Comparison of ENCODE assay signal across 28 cellular contexts in the genomic region with DNA sequence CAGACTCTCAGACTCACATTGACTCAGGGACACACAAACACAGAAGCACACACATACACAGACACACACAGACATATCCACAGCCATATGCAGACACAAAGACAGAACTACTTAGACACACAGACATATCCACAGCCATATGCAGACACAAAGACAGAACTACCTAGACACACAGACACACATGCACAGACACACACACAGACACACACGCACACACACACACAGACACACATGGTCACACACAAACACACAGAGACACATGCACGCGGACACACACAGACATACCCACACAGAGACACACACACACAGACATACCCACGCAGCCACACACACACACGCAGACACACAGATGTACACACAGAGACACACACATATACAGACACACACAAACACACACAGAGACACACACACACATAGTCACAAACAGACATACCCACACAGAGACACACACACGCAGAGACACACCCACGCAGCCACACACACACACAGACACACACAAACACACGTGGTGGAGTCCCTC. TPM values are rescaled to one million over a fixed set of nuclear protein-coding genes. Genes with fewer than 3 reads are reported as not detected.
DNase-seq lines count a peak whose midpoint lies in the region; ATAC-seq, FAIRE-seq and TF ChIP-seq lines count a peak whose summit lies in the region.
"Had no signal": no experiment of that assay in that cellular context is flagged by ENCODE, and none has a peak within 500 bp of the region (broad histone marks: within the 10 kb centered on the region; RNA-seq: fewer than 3 reads in every experiment).

No MANE protein-coding gene starts in this region.

- H3K36me3 ChIP-seq in hepatocyte (replicated peaks; ENCODE audit: insufficient read depth, low read depth) (no peaks in the 10 kb centered on the region), trophoblast cell (ENCODE audit: control insufficient read depth in 1 of 2, insufficient read depth in 2 of 2, low read length in 2 of 2) (no peaks in the 10 kb centered on the region)
- H3K36me3 ChIP-seq: BE2C had no signal

- H3K27me3 ChIP-seq in hepatocyte (no peaks in the 10 kb centered on the region), trophoblast cell (ENCODE audit: insufficient read depth, low read length) (no peaks in the 10 kb centered on the region)
- H3K27me3 ChIP-seq: BE2C had no signal

- no peaks in the 10 kb centered on the region for H3K9me3 ChIP-seq in hepatocyte (ENCODE audit: low read depth)
- H3K9me3 ChIP-seq in trophoblast cell (ENCODE audit: insufficient read depth, low read depth, low read length), result no peaks in the 10 kb centered on the region
- H3K9me3 ChIP-seq: BE2C had no signal

- no peak for ATAC-seq in HG02763 (IDR thresholded peaks at IDR 0.05; ENCODE audit: unreplicated experiment)

- H3K4me2 ChIP-seq in hepatocyte (no peak overlapping the region), trophoblast cell (ENCODE audit: low read length) (no peak overlapping the region)

- no peak overlapping the region for H3K18ac ChIP-seq in trophoblast cell (ENCODE audit: low read length)

- H3K79me2 ChIP-seq in hepatocyte (no peaks in the 10 kb centered on the region), trophoblast cell (ENCODE audit: control insufficient read depth, insufficient read depth, low read length, poor library complexity) (no peaks in the 10 kb centered on the region)

- no peak overlapping the region for H2BK120ac ChIP-seq in trophoblast cell (ENCODE audit: insufficient read depth, low read length, poor library complexity)

- no peak overlapping the region for H3K9ac ChIP-seq in trophoblast cell (ENCODE audit: low read length)

- H3K27ac ChIP-seq in hepatocyte (peak overlapping the region; percentile 31), trophoblast cell (ENCODE audit: low read depth, low read length) (no peak overlapping the region)

- no peak overlapping the region for H4K8ac ChIP-seq in trophoblast cell (ENCODE audit: low read depth, low read length)

- no peaks in the 10 kb centered on the region for H4K20me1 ChIP-seq in hepatocyte (ENCODE audit: insufficient read depth, poor library complexity, severe bottlenecking)

- H2AFZ ChIP-seq in hepatocyte, result no peak overlapping the region
- H2AFZ ChIP-seq in trophoblast cell (ENCODE audit: insufficient read depth, low read length, poor library complexity), result no peak overlapping the region

- H3K4me3 ChIP-seq in hepatocyte (no peak overlapping the region), trophoblast cell (ENCODE audit: low read depth, low read length) (no peak overlapping the region)

- POLR2A ChIA-PET in activated CD4-positive, alpha-beta T cell treated with anti-CD3 and anti-CD28 coated beads, Interleukin-2, amount 10 ng/mL, durations not matched to agents 7 days and 5 days (lab: Charles Lee), result no interaction called here

- H3K4me3 Mint-ChIP-seq in activated CD4-positive, alpha-beta T cell treated with anti-CD3 and anti-CD28 coated beads, Interleukin-2, amount 10 ng/mL, durations not matched to agents 7 days and 5 days, result no peak overlapping the region
- H3K4me3 Mint-ChIP-seq in activated CD4-positive, alpha-beta T cell treated with anti-CD3 and anti-CD28 coated beads, Interleukin-2, amount 10 ng/mL, durations not matched to agents 24 days and 14 days, result no peak overlapping the region
- H3K4me3 Mint-ChIP-seq in progenitor cell of endocrine pancreas (ENCODE audit: low read depth), result no peak overlapping the region
- H3K4me3 Mint-ChIP-seq: CD14-positive monocyte; CD8-positive, alpha-beta memory T cell had no signal

- no peak overlapping the region for H2BK12ac ChIP-seq in trophoblast cell (ENCODE audit: low read length)

- H3K36me3 Mint-ChIP-seq in activated CD4-positive, alpha-beta T cell treated with anti-CD3 and anti-CD28 coated beads, Interleukin-2, amount 10 ng/mL, durations not matched to agents 7 days and 5 days (ENCODE audit: low read depth), result no peaks in the 10 kb centered on the region
- H3K36me3 Mint-ChIP-seq in activated CD4-positive, alpha-beta T cell treated with anti-CD3 and anti-CD28 coated beads, Interleukin-2, amount 10 ng/mL, durations not matched to agents 24 days and 14 days (ENCODE audit: low read depth), result no peaks in the 10 kb centered on the region
- H3K36me3 Mint-ChIP-seq in progenitor cell of endocrine pancreas (ENCODE audit: insufficient read depth), result no peaks in the 10 kb centered on the region
- H3K36me3 Mint-ChIP-seq: CD14-positive monocyte; CD8-positive, alpha-beta memory T cell had no signal

- H3K14ac ChIP-seq in trophoblast cell (ENCODE audit: low read length), result no peak overlapping the region

- H3K4me1 Mint-ChIP-seq in activated CD4-positive, alpha-beta T cell treated with anti-CD3 and anti-CD28 coated beads, Interleukin-2, amount 10 ng/mL, durations not matched to agents 7 days and 5 days, result no peaks in the 10 kb centered on the region
- H3K4me1 Mint-ChIP-seq in activated CD4-positive, alpha-beta T cell treated with anti-CD3 and anti-CD28 coated beads, Interleukin-2, amount 10 ng/mL, durations not matched to agents 24 days and 14 days, result peaks cover 1% of the 10 kb centered on the region
- H3K4me1 Mint-ChIP-seq in progenitor cell of endocrine pancreas (ENCODE audit: low read depth), result peaks cover 8% of the 10 kb centered on the region
- H3K4me1 Mint-ChIP-seq: CD8-positive, alpha-beta memory T cell had no signal

- no peak overlapping the region for H4K91ac ChIP-seq in trophoblast cell (ENCODE audit: low read depth, low read length)

- H3K9me2 ChIP-seq in hepatocyte (replicated peaks; ENCODE audit: insufficient read depth), result no peaks in the 10 kb centered on the region

- peak; percentile 90 for FAIRE-seq in HTR-8/SVneo (lab: Jason Lieb, UNC)
- FAIRE-seq: GM19239, H54, RCC 7860 had no signal

- no peaks in the 10 kb centered on the region for H3K4me1 ChIP-seq in hepatocyte (ENCODE audit: insufficient read depth)
- peaks cover 0 to 2% of the 10 kb centered on the region in 2 experiments for H3K4me1 ChIP-seq in trophoblast cell (ENCODE audit: control insufficient read depth in 1 of 2, insufficient read depth in 2 of 2, low read length in 2 of 2)
- H3K4me1 ChIP-seq: BE2C had no signal

- no peak for TF ChIP-seq CTCF in hepatocyte (IDR thresholded peaks at IDR 0.05; ENCODE audit: poor library complexity)
- no peak for TF ChIP-seq CTCF in progenitor cell of endocrine pancreas (IDR thresholded peaks at IDR 0.05; ENCODE audit: unreplicated experiment)

- CTCF ChIA-PET in activated CD4-positive, alpha-beta T cell treated with anti-CD3 and anti-CD28 coated beads, Interleukin-2, amount 10 ng/mL, durations not matched to agents 7 days and 5 days (lab: Charles Lee), result no interaction called here

- H3K27ac Mint-ChIP-seq in activated CD4-positive, alpha-beta T cell treated with anti-CD3 and anti-CD28 coated beads, Interleukin-2, amount 10 ng/mL, durations not matched to agents 7 days and 5 days, result peak overlapping the region; percentile 22
- H3K27ac Mint-ChIP-seq in activated CD4-positive, alpha-beta T cell treated with anti-CD3 and anti-CD28 coated beads, Interleukin-2, amount 10 ng/mL, durations not matched to agents 24 days and 14 days, result no peak overlapping the region
- H3K27ac Mint-ChIP-seq in progenitor cell of endocrine pancreas, result no peak overlapping the region

- peaks cover 9% of the 10 kb centered on the region for H3K27me3 Mint-ChIP-seq in activated CD4-positive, alpha-beta T cell treated with anti-CD3 and anti-CD28 coated beads, Interleukin-2, amount 10 ng/mL, durations not matched to agents 7 days and 5 days
- H3K27me3 Mint-ChIP-seq in activated CD4-positive, alpha-beta T cell treated with anti-CD3 and anti-CD28 coated beads, Interleukin-2, amount 10 ng/mL, durations not matched to agents 24 days and 14 days, result peaks cover 9% of the 10 kb centered on the region
- no peaks in the 10 kb centered on the region for H3K27me3 Mint-ChIP-seq in progenitor cell of endocrine pancreas

- no peak overlapping the region for H2AK5ac ChIP-seq in trophoblast cell (ENCODE audit: low read length)

- H3K79me1 ChIP-seq in trophoblast cell (ENCODE audit: low read length), result no peaks in the 10 kb centered on the region

- no peak overlapping the region for H3K4ac ChIP-seq in trophoblast cell (ENCODE audit: low read depth, low read length)

- intact Hi-C loops in activated CD4-positive, alpha-beta T cell treated with anti-CD3 and anti-CD28 coated beads, Interleukin-2, amount 10 ng/mL, durations not matched to agents 24 days and 14 days (cut with micrococcal nuclease), result no loop called here

- peak overlapping the region; percentile 56 for H3K23ac ChIP-seq in trophoblast cell (ENCODE audit: low read length)

- H4K12ac ChIP-seq in trophoblast cell (ENCODE audit: low read depth, low read length), result no peak overlapping the region

- H3K9me3 Mint-ChIP-seq in activated CD4-positive, alpha-beta T cell treated with anti-CD3 and anti-CD28 coated beads, Interleukin-2, amount 10 ng/mL, durations not matched to agents 7 days and 5 days, result no peaks in the 10 kb centered on the region
- no peaks in the 10 kb centered on the region for H3K9me3 Mint-ChIP-seq in activated CD4-positive, alpha-beta T cell treated with anti-CD3 and anti-CD28 coated beads, Interleukin-2, amount 10 ng/mL, durations not matched to agents 24 days and 14 days
- no peaks in the 10 kb centered on the region for H3K9me3 Mint-ChIP-seq in progenitor cell of endocrine pancreas (ENCODE audit: low read depth)

- no peak for DNase-seq in activated CD4-positive, alpha-beta T cell treated with anti-CD3 and anti-CD28 coated beads, Interleukin-2, amount 10 ng/mL, durations not matched to agents 7 days and 5 days
- no peak for DNase-seq in activated CD4-positive, alpha-beta T cell treated with anti-CD3 and anti-CD28 coated beads, Interleukin-2, amount 10 ng/mL, durations not matched to agents 24 days and 14 days
- no peak for DNase-seq in HTR-8/SVneo (ENCODE audit: insufficient read length, low spot score)
- DNase-seq in hepatocyte (ENCODE audit: low spot score), result no peak
- no peak for DNase-seq in trophoblast cell
- no peak for DNase-seq in progenitor cell of endocrine pancreas (ENCODE audit: low spot score, unreplicated experiment)
- DNase-seq: 8988T; ACHN; BE2C; Calu3; CD8-positive, alpha-beta memory T cell; DND-41; KBM-7; MV-4-11; NCI-H1105; NCI-H146; NCI-H2029; NCI-H446; NCI-H524 treated with DMSO at 0.1 percent for 48 hours; NCI-H774 had no signal

- no peak overlapping the region for H2BK5ac ChIP-seq in trophoblast cell (ENCODE audit: low read depth, low read length, poor library complexity)

- 83% methylated on average over 8 of the region's 8 CpGs for WGBS in hepatocyte (ENCODE audit: low lambda C conversion rate, missing lambda C conversion rate)
- WGBS in trophoblast cell (ENCODE audit: extremely low coverage, insufficient coverage, insufficient read length), result no CpG with 5 or more reads among the region's 8 CpGs

RNA-seq across cellular contexts. Expression of gene SERPINA2, which starts 3.8 kb away (rescaled TPM):
- not detected for total RNA-seq in activated CD4-positive, alpha-beta T cell treated with anti-CD3 and anti-CD28 coated beads, Interleukin-2, amount 10 ng/mL, durations not matched to agents 7 days and 5 days
- not detected in 2 replicates for total RNA-seq in activated CD4-positive, alpha-beta T cell treated with anti-CD3 and anti-CD28 coated beads, Interleukin-2, amount 10 ng/mL, durations not matched to agents 24 days and 14 days
- not detected in 2 replicates for total RNA-seq in hepatocyte
- not detected in 2 replicates for polyA plus RNA-seq in hepatocyte
- polyA plus RNA-seq in trophoblast cell (2013), result 0.39 and 0.42 TPM in 2 replicates
- total RNA-seq in progenitor cell of endocrine pancreas, result not detected in 2 replicates
- total RNA-seq: Calu3; CD8-positive, alpha-beta memory T cell; HT-29; LHCN-M2; MCF 10A had no signal
- polyA plus RNA-seq: CD14-positive monocyte; CD8-positive, alpha-beta memory T cell had no signal

RNA-seq across cellular contexts. Expression of gene SERPINA1, which starts 25.7 kb away (rescaled TPM):
- 1 to 10 TPM; 4.1 to 4.4 TPM for total RNA-seq in activated CD4-positive, alpha-beta T cell treated with anti-CD3 and anti-CD28 coated beads, Interleukin-2, amount 10 ng/mL, durations not matched to agents 7 days and 5 days
- 0.59 and 0.96 TPM in 2 replicates for total RNA-seq in activated CD4-positive, alpha-beta T cell treated with anti-CD3 and anti-CD28 coated beads, Interleukin-2, amount 10 ng/mL, durations not matched to agents 24 days and 14 days
- total RNA-seq in hepatocyte (5,074 and 5,718 TPM in 2 replicates), progenitor cell of endocrine pancreas (411 and 431 TPM in 2 replicates)
- 3,463 and 3,480 TPM in 2 replicates for polyA plus RNA-seq in hepatocyte
- 0.14 and 0.19 TPM in 2 replicates for polyA plus RNA-seq in trophoblast cell (2013)
- total RNA-seq: LHCN-M2 had no signal
- polyA plus RNA-seq: CD8-positive, alpha-beta memory T cell had no signal

RNA-seq across cellular contexts. Expression of gene SERPINA6, which starts 39.5 kb away (rescaled TPM):
- total RNA-seq in activated CD4-positive, alpha-beta T cell treated with anti-CD3 and anti-CD28 coated beads, Interleukin-2, amount 10 ng/mL, durations not matched to agents 7 days and 5 days, result not detected
- not detected in 2 replicates for total RNA-seq in activated CD4-positive, alpha-beta T cell treated with anti-CD3 and anti-CD28 coated beads, Interleukin-2, amount 10 ng/mL, durations not matched to agents 24 days and 14 days
- total RNA-seq in hepatocyte (132 TPM in 2 replicates), progenitor cell of endocrine pancreas (1.6 and 2.0 TPM in 2 replicates)
- polyA plus RNA-seq in hepatocyte, result 86.8 and 135 TPM in 2 replicates
- polyA plus RNA-seq in trophoblast cell (2013), result not detected in 2 replicates
- total RNA-seq: CD8-positive, alpha-beta memory T cell; LHCN-M2; MCF 10A had no signal
- polyA plus RNA-seq: CD14-positive monocyte; CD8-positive, alpha-beta memory T cell had no signal

Comparison
In these comparisons a context has a peak if more than half of its experiments do, and no peak if none do; other contexts are left out.
1. RNA of gene SERPINA1, which starts 25.7 kb away (total RNA-seq): 5,074 to 5,718 TPM in hepatocyte and 411 to 431 TPM in progenitor cell of endocrine pancreas; 4.1 to 4.4 TPM in activated CD4-positive, alpha-beta T cell treated with anti-CD3 and anti-CD28 coated beads, Interleukin-2, amount 10 ng/mL, durations not matched to agents 7 days and 5 days and 0.59 to 0.96 TPM in activated CD4-positive, alpha-beta T cell treated with anti-CD3 and anti-CD28 coated beads, Interleukin-2, amount 10 ng/mL, durations not matched to agents 24 days and 14 days; every median in the first group is over 10 times any median in the second.
2. RNA of gene SERPINA6, which starts 39.5 kb away (total RNA-seq): 132 TPM in hepatocyte; 1.6 to 2.0 TPM in progenitor cell of endocrine pancreas, not detected in activated CD4-positive, alpha-beta T cell treated with anti-CD3 and anti-CD28 coated beads, Interleukin-2, amount 10 ng/mL, durations not matched to agents 7 days and 5 days and not detected in activated CD4-positive, alpha-beta T cell treated with anti-CD3 and anti-CD28 coated beads, Interleukin-2, amount 10 ng/mL, durations not matched to agents 24 days and 14 days; every median in the first group is over 10 times any median in the second.